ENCODE assay signal across 1 cellular context in the genomic region with DNA sequence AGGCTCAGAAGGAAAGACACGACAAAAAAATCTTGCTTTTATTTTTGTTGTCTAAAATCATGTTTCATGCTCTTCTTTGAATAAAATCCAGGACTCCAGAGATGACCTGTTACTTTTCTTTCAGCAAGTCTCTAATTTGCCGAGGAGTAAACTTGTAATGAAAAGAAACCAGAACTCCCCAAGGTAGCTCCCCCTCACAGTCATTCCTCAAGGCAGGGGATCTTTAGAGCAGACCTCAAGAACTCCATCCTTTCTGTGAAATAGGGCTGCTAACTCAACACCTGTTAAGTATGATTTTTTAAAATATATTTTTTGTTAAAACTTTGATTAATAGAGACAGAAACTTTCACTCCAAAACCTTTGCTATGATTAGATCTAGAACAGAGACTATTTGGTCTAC.
TF ChIP-seq lines count a peak whose summit lies in the region.

No MANE protein-coding gene starts in this region.

TF ChIP-seq in IMR-90, 13 proteins besides CTCF, POLR2A, EP300 and RAD21 (continued from another document):
- TF ChIP-seq NFE2L2 (IDR thresholded peaks at IDR 0.05; ENCODE audit: low read depth, low read length) (no peak), CEBPB (IDR thresholded peaks at IDR 0.05; ENCODE audit: low read depth, low read length) (no peak), MXI1 (IDR thresholded peaks at IDR 0.05; ENCODE audit: borderline replicate concordance, low read depth, low read length) (no peak), RCOR1 (IDR thresholded peaks at IDR 0.05; ENCODE audit: insufficient replicate concordance, low read length) (no peak), USF2 (IDR thresholded peaks at IDR 0.05; ENCODE audit: low read depth, low read length) (no peak), CHD1 (IDR thresholded peaks at IDR 0.05; ENCODE audit: low read depth, low read length) (no peak), RFX5 (IDR thresholded peaks at IDR 0.05; ENCODE audit: low read depth, low read length) (no peak), BHLHE40 (IDR thresholded peaks at IDR 0.05; ENCODE audit: low read depth, low read length) (no peak), SMC3 (IDR thresholded peaks at IDR 0.05; ENCODE audit: low read depth, low read length) (no peak), FOS (IDR thresholded peaks at IDR 0.05; ENCODE audit: low read depth, low read length) (no peak), MAFK (IDR thresholded peaks at IDR 0.05; ENCODE audit: low read depth, low read length) (no peak)
